10 cellular contexts compared by ENCODE assay signal in genomic region chr18:24492445-24492844, GRCh38. TPM values are rescaled to one million over a fixed set of nuclear protein-coding genes. Genes with fewer than 3 reads are reported as not detected.
A peak's percentile ranks its signal among the peaks of the same experiment; 100 is the strongest.
DNase-seq lines count a peak whose midpoint lies in the region; ATAC-seq and FAIRE-seq lines count a peak whose summit lies in the region.
"Had no signal": no experiment of that assay in that cellular context is flagged by ENCODE, and none has a peak within 500 bp of the region (broad histone marks: within the 10 kb centered on the region; RNA-seq: fewer than 3 reads in every experiment).

No MANE protein-coding gene starts in this region.

- no peak for FAIRE-seq in frontal cortex (lab: Jason Lieb, UNC)

- peaks cover 62% of the 10 kb centered on the region for H3K4me1 Mint-ChIP-seq in central memory CD8-positive, alpha-beta T cell
- H3K4me1 Mint-ChIP-seq in activated CD8-positive, alpha-beta memory T cell treated with anti-CD3 and anti-CD28 coated beads, Interleukin-2, amount 10 ng/mL, durations not matched to agents 7 days and 5 days: peaks cover 14% of the 10 kb centered on the region

- peak overlapping the region; percentile 77 for H3K27ac Mint-ChIP-seq in central memory CD8-positive, alpha-beta T cell (ENCODE audit: low read depth)
- H3K27ac Mint-ChIP-seq in activated CD8-positive, alpha-beta memory T cell treated with anti-CD3 and anti-CD28 coated beads, Interleukin-2, amount 10 ng/mL, durations not matched to agents 7 days and 5 days: no peak overlapping the region
- H3K27ac Mint-ChIP-seq: T-cell had no signal

- CTCF ChIA-PET in activated CD8-positive, alpha-beta memory T cell treated with anti-CD3 and anti-CD28 coated beads, Interleukin-2, amount 10 ng/mL, durations not matched to agents 7 days and 5 days (lab: Charles Lee): interaction anchor here (0.9 to 1.8 kb wide), 4 partner anchors 45 to 236 kb away, joined by 3 to 12 read pairs (median 6); no protein-coding TSS in a partner anchor

- peak overlapping the region; percentile 59 for H3K4me3 Mint-ChIP-seq in central memory CD8-positive, alpha-beta T cell
- H3K4me3 Mint-ChIP-seq in activated CD8-positive, alpha-beta memory T cell treated with anti-CD3 and anti-CD28 coated beads, Interleukin-2, amount 10 ng/mL, durations not matched to agents 7 days and 5 days: no peak overlapping the region
- H3K4me3 Mint-ChIP-seq: T-cell had no signal

- DNase-seq in Caki2 (ENCODE audit: low read depth): peak; percentile 7
- DNase-seq in central memory CD8-positive, alpha-beta T cell (ENCODE audit: low spot score in 2 of 2): no peak
- DNase-seq in activated CD8-positive, alpha-beta memory T cell treated with anti-CD3 and anti-CD28 coated beads, Interleukin-2, amount 10 ng/mL, durations not matched to agents 7 days and 5 days: no peak
- no peak for DNase-seq in frontal cortex (ENCODE audit: low spot score in 2 of 2)
- DNase-seq: AML-193 had no signal

- H3K9me3 Mint-ChIP-seq in central memory CD8-positive, alpha-beta T cell: no peaks in the 10 kb centered on the region
- H3K9me3 Mint-ChIP-seq in activated CD8-positive, alpha-beta memory T cell treated with anti-CD3 and anti-CD28 coated beads, Interleukin-2, amount 10 ng/mL, durations not matched to agents 7 days and 5 days (ENCODE audit: low read depth): no peaks in the 10 kb centered on the region
- H3K9me3 Mint-ChIP-seq: T-cell had no signal

- ATAC-seq in GM19397 (IDR thresholded peaks at IDR 0.05; ENCODE audit: unreplicated experiment) (peak; percentile 72), HG03066 (IDR thresholded peaks at IDR 0.05; ENCODE audit: low read depth, unreplicated experiment) (peak; percentile 57), HG03457 (IDR thresholded peaks at IDR 0.05; ENCODE audit: unreplicated experiment) (no peak), HG02870 (IDR thresholded peaks at IDR 0.05; ENCODE audit: unreplicated experiment) (no peak)
- no peak for ATAC-seq in central memory CD8-positive, alpha-beta T cell (replicated peaks; ENCODE audit: extremely low read depth, poor library complexity, severe bottlenecking)
- no peak for ATAC-seq in activated CD8-positive, alpha-beta memory T cell treated with anti-CD3 and anti-CD28 coated beads, Interleukin-2, amount 10 ng/mL, durations not matched to agents 7 days and 5 days

- in situ Hi-C loops in Caki2 (cut with HindIII; ENCODE audit: low pct_unique_long_range_greater_than_20kb, low sequenced_read_pairs): no loop called here

- peaks cover 6% of the 10 kb centered on the region for H3K36me3 Mint-ChIP-seq in central memory CD8-positive, alpha-beta T cell (ENCODE audit: insufficient read depth)
- H3K36me3 Mint-ChIP-seq in activated CD8-positive, alpha-beta memory T cell treated with anti-CD3 and anti-CD28 coated beads, Interleukin-2, amount 10 ng/mL, durations not matched to agents 7 days and 5 days: no peaks in the 10 kb centered on the region
- H3K36me3 Mint-ChIP-seq: T-cell had no signal

- H3K27me3 Mint-ChIP-seq in central memory CD8-positive, alpha-beta T cell: no peaks in the 10 kb centered on the region
- H3K27me3 Mint-ChIP-seq in activated CD8-positive, alpha-beta memory T cell treated with anti-CD3 and anti-CD28 coated beads, Interleukin-2, amount 10 ng/mL, durations not matched to agents 7 days and 5 days: peaks cover 51% of the 10 kb centered on the region

RNA-seq across cellular contexts. Expression of gene HRH4, which starts 32.0 kb away (rescaled TPM):
- not detected in 2 replicates for total RNA-seq in Caki2 (2014; rRNA removed; shearing (Covaris generic); ENCODE audit: low replicate concordance)
- total RNA-seq in activated CD8-positive, alpha-beta memory T cell treated with anti-CD3 and anti-CD28 coated beads, Interleukin-2, amount 10 ng/mL, durations not matched to agents 7 days and 5 days: not detected
- not detected for total RNA-seq in frontal cortex

Comparison
In these comparisons a context has a peak if more than half of its experiments do, and no peak if none do; other contexts are left out.
1. ATAC-seq: peak in GM19397 (single experiment) and HG03066 (single experiment); none in central memory CD8-positive, alpha-beta T cell (single experiment), activated CD8-positive, alpha-beta memory T cell treated with anti-CD3 and anti-CD28 coated beads, Interleukin-2, amount 10 ng/mL, durations not matched to agents 7 days and 5 days (single experiment), HG03457 (single experiment) and HG02870 (single experiment).